ENCODE assay signal across 21 cellular contexts in the genomic region with DNA sequence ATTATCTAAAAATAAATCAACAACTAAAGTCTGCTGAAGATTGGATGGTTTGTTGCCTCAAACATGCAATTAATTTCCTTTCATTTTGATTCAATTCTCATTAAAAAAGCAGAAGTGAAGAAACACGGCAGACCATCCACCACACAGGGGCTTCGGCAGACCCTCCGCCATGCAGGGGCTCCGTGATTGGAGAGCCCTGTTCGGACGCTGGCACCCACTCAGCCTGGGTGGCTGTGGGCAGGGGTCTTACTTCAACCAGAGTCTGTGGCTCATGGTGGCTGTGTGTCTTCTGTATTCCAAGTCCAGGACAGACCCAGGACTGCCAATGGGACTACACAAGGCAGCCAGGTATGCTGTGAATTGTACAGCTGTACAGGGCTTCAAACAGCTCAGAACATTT.
DNase-seq lines count a peak whose midpoint lies in the region; FAIRE-seq and TF ChIP-seq lines count a peak whose summit lies in the region.
"Had no signal": no experiment of that assay in that cellular context is flagged by ENCODE, and none has a peak within 500 bp of the region (broad histone marks: within the 10 kb centered on the region; RNA-seq: fewer than 3 reads in every experiment).

No MANE protein-coding gene starts in this region.

- H3K27me3 ChIP-seq in A673 (replicated peaks; ENCODE audit: insufficient read depth, low read depth, low read length, poor library complexity) = no peaks in the 10 kb centered on the region

- TF ChIP-seq CTCF in A673 (conservative IDR thresholded peaks at IDR 0.05; ENCODE audit: low read depth, low read length) (no peak), chondrocyte (IDR thresholded peaks at IDR 0.05) (no peak), lower leg skin (IDR thresholded peaks at IDR 0.05) (no peak), osteocyte (IDR thresholded peaks at IDR 0.05) (no peak)

- H3K36me3 ChIP-seq in A673 (ENCODE audit: insufficient read depth, low read length, poor library complexity, severe bottlenecking) = peaks cover 3% of the 10 kb centered on the region

- DNase-seq in A673 (ENCODE audit: low spot score) (no peak), chondrocyte (ENCODE audit: low spot score) (peak; percentile 59), lower leg skin (ENCODE audit: low spot score in 2 of 2) (peak; percentile 10 to 62), osteocyte (ENCODE audit: extremely low spot score, unreplicated experiment) (peak; percentile 70), kidney tubule cell (ENCODE audit: low spot score) (no peak), frontal cortex (ENCODE audit: low spot score in 2 of 2) (no peak)
- no peak for DNase-seq in activated CD4-positive, alpha-beta T cell treated with anti-CD3 and anti-CD28 coated beads for 4 hours
- DNase-seq: AML-193; Caco-2; CD4-positive, alpha-beta T cell; DMS79; GDM1; HCEC 1CT had no signal

- BruUV-seq in A673 (replicated peaks; lab: Mats Ljungman, UMichigan) = no TSS peak

- H3K9me3 Mint-ChIP-seq in chondrocyte (ENCODE audit: low read depth) (no peaks in the 10 kb centered on the region), osteocyte (ENCODE audit: unreplicated experiment) (no peaks in the 10 kb centered on the region)
- H3K9me3 Mint-ChIP-seq: CD4-positive, alpha-beta T cell had no signal

- H3K27me3 Mint-ChIP-seq in chondrocyte (ENCODE audit: low read depth) (no peaks in the 10 kb centered on the region), osteocyte (ENCODE audit: unreplicated experiment) (no peaks in the 10 kb centered on the region)

- POLR2A ChIA-PET in A673 (lab: Charles Lee; ENCODE audit: low non-redundant PET) = no interaction called here

- no peak for FAIRE-seq in frontal cortex (lab: Jason Lieb, UNC)
- FAIRE-seq: A204.1, D721Med, GM12892, GM18507, H54 had no signal

- H3K27ac ChIP-seq in A673 (ENCODE audit: low read depth, low read length, poor library complexity, severe bottlenecking) = peak overlapping the region; percentile 100
- H3K27ac ChIP-seq: C4-2B, HL-60 had no signal

- H3K4me1 Mint-ChIP-seq in chondrocyte (ENCODE audit: low read depth) (peaks cover 12% of the 10 kb centered on the region), osteocyte (ENCODE audit: unreplicated experiment) (peaks cover 20% of the 10 kb centered on the region)

- no peak for TF ChIP-seq POLR2A in lower leg skin (IDR thresholded peaks at IDR 0.05)

- H3K4me3 ChIP-seq in A673 (ENCODE audit: low read depth, low read length, poor library complexity, severe bottlenecking) (no peak overlapping the region), lower leg skin (ENCODE audit: low read depth, poor library complexity, severe bottlenecking) (no peak overlapping the region)
- H3K4me3 ChIP-seq: GM23338 had no signal

- CTCF ChIA-PET in A673 (lab: Charles Lee) = no interaction called here

- H3K36me3 Mint-ChIP-seq in chondrocyte (ENCODE audit: low read depth) (no peaks in the 10 kb centered on the region), osteocyte (ENCODE audit: unreplicated experiment) (peaks cover 2% of the 10 kb centered on the region)

- intact Hi-C loops in A673 (cut with micrococcal nuclease; ENCODE audit: unreplicated experiment) = no loop called here
- intact Hi-C loops in lower leg skin (cut with DNase I; ENCODE audit: low total_unique reads) = no loop called here

- H3K27ac Mint-ChIP-seq in chondrocyte (ENCODE audit: unreplicated experiment) (no peak overlapping the region), osteocyte (ENCODE audit: unreplicated experiment) (no peak overlapping the region)
- H3K27ac Mint-ChIP-seq: CD4-positive, alpha-beta T cell; GM23338 had no signal

- peaks cover 59% of the 10 kb centered on the region for H3K9me3 ChIP-seq in A673 (ENCODE audit: low read depth, low read length, poor library complexity, severe bottlenecking)
- H3K9me3 ChIP-seq: Caco-2 had no signal

- 88 to 92% methylated on average over 6 of the region's 6 CpGs for WGBS in lower leg skin, 2 donors

- H3K4me3 Mint-ChIP-seq in chondrocyte (ENCODE audit: unreplicated experiment) (no peak overlapping the region), osteocyte (ENCODE audit: unreplicated experiment) (no peak overlapping the region)
- H3K4me3 Mint-ChIP-seq: CD4-positive, alpha-beta T cell; GM23338 had no signal

- H3K4me1 ChIP-seq in A673 (ENCODE audit: insufficient read depth, low read length, poor library complexity, severe bottlenecking) = peaks cover 7% of the 10 kb centered on the region
- H3K4me1 ChIP-seq: Caco-2 had no signal

Comparison
In these comparisons a context has a peak if more than half of its experiments do, and no peak if none do; other contexts are left out.
1. DNase-seq: peak in chondrocyte (single experiment), lower leg skin (2 of 2) and osteocyte (single experiment); none in A673 (single experiment), kidney tubule cell (single experiment), activated CD4-positive, alpha-beta T cell treated with anti-CD3 and anti-CD28 coated beads for 4 hours (0 of 2) and frontal cortex (0 of 2).